ENCODE assay signal across 21 cellular contexts in genomic region chr13:34143637-34144036, GRCh38.
A peak's percentile ranks its signal among the peaks of the same experiment; 100 is the strongest.
DNase-seq lines count a peak whose midpoint lies in the region; ATAC-seq, FAIRE-seq and TF ChIP-seq lines count a peak whose summit lies in the region.
"Had no signal": no experiment of that assay in that cellular context is flagged by ENCODE, and none has a peak within 500 bp of the region (broad histone marks: within the 10 kb centered on the region; RNA-seq: fewer than 3 reads in every experiment).

No MANE protein-coding gene starts in this region.

- ATAC-seq in T-helper 17 cell (no peak), HG03045 (IDR thresholded peaks at IDR 0.05; ENCODE audit: unreplicated experiment) (no peak)
- ATAC-seq: A549; CD8-positive, alpha-beta T cell had no signal

- no peak overlapping the region for H3K9ac ChIP-seq in keratinocyte (ENCODE audit: control insufficient read depth, extremely low read depth, insufficient read depth, low read length)
- H3K9ac ChIP-seq: BLaER1 treated with 17β-estradiol and CSF1 and Interleukin-3, amounts not matched to agents 10 nM and 100 nM; GM23248 had no signal

- H3K9me1 ChIP-seq in keratinocyte (ENCODE audit: control insufficient read depth, extremely low read depth, insufficient read depth, low read length) = no peaks in the 10 kb centered on the region

- H3K4me3 Mint-ChIP-seq in T-helper 17 cell = no peak overlapping the region
- H3K4me3 Mint-ChIP-seq: CD8-positive, alpha-beta T cell; IgD-negative memory B cell had no signal

- H3K27me3 Mint-ChIP-seq in T-helper 17 cell = no peaks in the 10 kb centered on the region

- no peaks in the 10 kb centered on the region for H3K27me3 ChIP-seq in keratinocyte (ENCODE audit: control insufficient read depth, extremely low read depth, insufficient read depth, low read length)
- H3K27me3 ChIP-seq: BLaER1 treated with 17β-estradiol and CSF1 and Interleukin-3, amounts not matched to agents 10 nM and 100 nM had no signal

- H3K36me3 Mint-ChIP-seq in T-helper 17 cell (ENCODE audit: low read depth) = no peaks in the 10 kb centered on the region
- H3K36me3 Mint-ChIP-seq: CD8-positive, alpha-beta T cell; IgD-negative memory B cell had no signal

- no peak overlapping the region for H3K27ac Mint-ChIP-seq in T-helper 17 cell
- H3K27ac Mint-ChIP-seq: CD8-positive, alpha-beta T cell; IgD-negative memory B cell had no signal

- H3K4me1 Mint-ChIP-seq in T-helper 17 cell = no peaks in the 10 kb centered on the region
- H3K4me1 Mint-ChIP-seq: IgD-negative memory B cell had no signal

- no peaks in the 10 kb centered on the region for H3K4me1 ChIP-seq in keratinocyte (ENCODE audit: control insufficient read depth, extremely low read depth, insufficient read depth, low read length)
- H3K4me1 ChIP-seq: BLaER1 treated with 17β-estradiol and CSF1 and Interleukin-3, amounts not matched to agents 10 nM and 100 nM; HAP-1 had no signal

- no peaks in the 10 kb centered on the region for H3K9me3 ChIP-seq in keratinocyte (ENCODE audit: control insufficient read depth, low read depth, low read length)
- no peaks in the 10 kb centered on the region for H3K9me3 ChIP-seq in T-helper 17 cell (ENCODE audit: control insufficient read depth, low read length, poor library complexity, severe bottlenecking)
- H3K9me3 ChIP-seq: A549; BLaER1 treated with 17β-estradiol and CSF1 and Interleukin-3, amounts not matched to agents 10 nM and 100 nM; HAP-1 had no signal

- dilution Hi-C loops in keratinocyte (cut with MboI; ENCODE audit: extremely low pct_ligation_motif_present, low sequenced_read_pairs) = no loop called here

- FAIRE-seq in keratinocyte (lab: Jason Lieb, UNC) = peak; percentile 43
- FAIRE-seq: A549, GM12892, GM18507, HTR-8/SVneo had no signal

- DNase-seq in AG09309 (ENCODE audit: low read depth) (no peak), cardiac fibroblast (ENCODE audit: low read depth in 2 of 2) (no peak), keratinocyte (ENCODE audit: low read depth, low spot score) (no peak), T-helper 17 cell (no peak), UCSD-AML1 (lab: John Stamatoyannopoulos, UW; ENCODE audit: unreplicated experiment) (no peak)
- DNase-seq: CD8-positive, alpha-beta T cell; COR-L47; DMS 273 treated with DMSO at 0.1 percent for 48 hours; DMS79; GDM1; GM23248; KBM-7 had no signal

- no peaks in the 10 kb centered on the region for H4K20me1 ChIP-seq in keratinocyte (ENCODE audit: control insufficient read depth, extremely low read depth, insufficient read depth, low read length)
- H4K20me1 ChIP-seq: BLaER1 treated with 17β-estradiol and CSF1 and Interleukin-3, amounts not matched to agents 10 nM and 100 nM had no signal

- H3K4me2 ChIP-seq in keratinocyte (ENCODE audit: control insufficient read depth, extremely low read depth, insufficient read depth, low read depth, low read length) = no peak overlapping the region
- H3K4me2 ChIP-seq: A549; BLaER1 treated with 17β-estradiol and CSF1 and Interleukin-3, amounts not matched to agents 10 nM and 100 nM had no signal

- H3K79me2 ChIP-seq in keratinocyte (ENCODE audit: control insufficient read depth, insufficient read depth, low read length) = no peaks in the 10 kb centered on the region

- H3K4me3 ChIP-seq in AG09309 (ENCODE audit: control insufficient read depth, low read depth, low read length) (no peak overlapping the region), cardiac fibroblast (replicated peaks in 1 of 2; ENCODE audit: low read depth in 2 of 2, low read length in 2 of 2) (no peak overlapping the region), keratinocyte (ENCODE audit: control insufficient read depth in 2 of 3, extremely low read depth in 1 of 3, insufficient read depth in 2 of 3, low read depth in 1 of 3, low read length in 3 of 3) (no peak overlapping the region)
- H3K4me3 ChIP-seq: A549; BLaER1 treated with 17β-estradiol and CSF1 and Interleukin-3, amounts not matched to agents 10 nM and 100 nM; GM23248; HAP-1 had no signal

- no peak overlapping the region for H2AFZ ChIP-seq in keratinocyte (ENCODE audit: control insufficient read depth, low read length)
- H2AFZ ChIP-seq: GM23248 had no signal

- H3K27ac ChIP-seq in 22Rv1 (peak overlapping the region; percentile 69), keratinocyte (ENCODE audit: control insufficient read depth, insufficient read depth, low read length) (no peak overlapping the region)
- H3K27ac ChIP-seq: A549; BLaER1 treated with 17β-estradiol and CSF1 and Interleukin-3, amounts not matched to agents 10 nM and 100 nM; GM23248 had no signal

- TF ChIP-seq CTCF in 22Rv1 (IDR thresholded peaks at IDR 0.05) = no peak
- TF ChIP-seq CTCF in AG09309 (IDR thresholded peaks at IDR 0.05; ENCODE audit: control insufficient read depth, insufficient read depth, low read depth, low read length, missing control alignments) = peak; percentile 2
- peak; percentile 3 for TF ChIP-seq CTCF in cardiac fibroblast (IDR thresholded peaks at IDR 0.05; ENCODE audit: low read depth, low read length)
- TF ChIP-seq CTCF in keratinocyte (optimal IDR thresholded peaks at IDR 0.05 in 1 of 3, IDR thresholded peaks at IDR 0.05 in 1 of 3, conservative IDR thresholded peaks at IDR 0.05 in 1 of 3; ENCODE audit: extremely low read depth in 1 of 3, insufficient read depth in 2 of 3, low read length in 3 of 3) = peak in 1 of 3 experiments; percentile 34

- H3K36me3 ChIP-seq in keratinocyte (ENCODE audit: control insufficient read depth in 2 of 2, extremely low read depth in 1 of 2, insufficient read depth in 2 of 2, low read length in 2 of 2) = no peaks in the 10 kb centered on the region
- H3K36me3 ChIP-seq: BLaER1 treated with 17β-estradiol and CSF1 and Interleukin-3, amounts not matched to agents 10 nM and 100 nM; HAP-1 had no signal
